ENCODE assay signal across 21 cellular contexts in the genomic region with DNA sequence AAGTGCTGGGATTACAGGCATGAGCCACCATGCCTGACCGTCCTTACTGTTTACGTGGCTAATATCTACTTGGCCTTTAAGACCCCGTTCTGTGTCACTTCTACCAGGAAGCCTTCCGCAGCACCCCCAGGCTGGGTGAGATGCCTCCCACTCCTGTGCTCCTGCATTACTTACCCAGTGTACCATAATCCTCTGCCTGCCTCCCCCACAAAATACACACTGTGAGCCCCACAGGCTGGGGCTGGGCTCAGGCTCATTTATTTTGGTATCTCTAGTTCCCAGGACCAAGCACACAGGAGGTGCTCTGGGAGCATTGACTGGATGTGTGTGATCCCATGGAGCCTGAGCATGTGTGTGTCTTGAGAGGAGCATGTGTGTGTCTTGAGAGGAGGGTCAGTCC. TPM values are rescaled to one million over a fixed set of nuclear protein-coding genes. Genes with fewer than 3 reads are reported as not detected.
DNase-seq lines count a peak whose midpoint lies in the region; ATAC-seq and TF ChIP-seq lines count a peak whose summit lies in the region.
"Had no signal": no experiment of that assay in that cellular context is flagged by ENCODE, and none has a peak within 500 bp of the region (broad histone marks: within the 10 kb centered on the region; RNA-seq: fewer than 3 reads in every experiment).

No MANE protein-coding gene starts in this region.

- H3K4me3 Mint-ChIP-seq in activated B cell treated with CpG ODN at 0.5 μM for 24 hours (no peak overlapping the region), neural crest cell (no peak overlapping the region)
- H3K4me3 Mint-ChIP-seq in activated T-helper 2 cell treated with anti-CD3 and anti-CD28 coated beads, Interferon-gamma antibody, Interleukin-2, Interleukin-4, amounts not matched to agents 10 μg/mL and 5 μg/mL and 100 μg/mL, durations not matched to agents 14 hours and 24 hours and 36 hours (ENCODE audit: low read depth) = no peak overlapping the region
- H3K4me3 Mint-ChIP-seq: CD8-positive, alpha-beta T cell; IgD-negative memory B cell had no signal

- H3K4me1 Mint-ChIP-seq in activated B cell treated with CpG ODN at 0.5 μM for 24 hours (no peaks in the 10 kb centered on the region), neural crest cell (peaks cover 22% of the 10 kb centered on the region)
- peaks cover 2% of the 10 kb centered on the region for H3K4me1 Mint-ChIP-seq in activated T-helper 2 cell treated with anti-CD3 and anti-CD28 coated beads, Interferon-gamma antibody, Interleukin-2, Interleukin-4, amounts not matched to agents 10 μg/mL and 5 μg/mL and 100 μg/mL, durations not matched to agents 14 hours and 24 hours and 36 hours (ENCODE audit: low read depth)
- H3K4me1 Mint-ChIP-seq: IgD-negative memory B cell had no signal

- H3K27me3 Mint-ChIP-seq in activated B cell treated with CpG ODN at 0.5 μM for 24 hours (peaks cover 64% of the 10 kb centered on the region), neural crest cell (ENCODE audit: low read depth) (no peaks in the 10 kb centered on the region)
- no peaks in the 10 kb centered on the region for H3K27me3 Mint-ChIP-seq in activated T-helper 2 cell treated with anti-CD3 and anti-CD28 coated beads, Interferon-gamma antibody, Interleukin-2, Interleukin-4, amounts not matched to agents 10 μg/mL and 5 μg/mL and 100 μg/mL, durations not matched to agents 14 hours and 24 hours and 36 hours (ENCODE audit: low read depth)

- no peak overlapping the region for H3K4me3 ChIP-seq in cardiac muscle cell
- no peak overlapping the region for H3K4me3 ChIP-seq in right cardiac atrium (ENCODE audit: low read length)
- H3K4me3 ChIP-seq: Peyer's patch had no signal

- intact Hi-C loops in cardiac septum (cut with DNase I) = loop anchor here (5.0 kb wide), 1 partner anchor 39 kb away; no protein-coding TSS in a partner anchor
- intact Hi-C loops in activated B cell treated with CpG ODN at 0.5 μM for 24 hours (cut with micrococcal nuclease) = no loop called here
- intact Hi-C loops in right cardiac atrium (cut with DNase I) = no loop called here
- intact Hi-C loops in activated T-helper 2 cell treated with anti-CD3 and anti-CD28 coated beads, Interferon-gamma antibody, Interleukin-2, Interleukin-4, amounts not matched to agents 10 μg/mL and 5 μg/mL and 100 μg/mL, durations not matched to agents 14 hours and 24 hours and 36 hours (cut with micrococcal nuclease) = no loop called here

- peaks cover 29% of the 10 kb centered on the region for H3K4me1 ChIP-seq in cardiac muscle cell (ENCODE audit: low read depth)
- peaks cover 37% of the 10 kb centered on the region for H3K4me1 ChIP-seq in right cardiac atrium (ENCODE audit: control insufficient read depth, insufficient read depth, low read length)
- H3K4me1 ChIP-seq: Peyer's patch had no signal

- H3K27ac ChIP-seq in cardiac muscle cell = peak overlapping the region; percentile 15
- H3K27ac ChIP-seq in right cardiac atrium (ENCODE audit: low read length) = peak overlapping the region; percentile 45
- H3K27ac ChIP-seq: Peyer's patch had no signal

- CTCF ChIA-PET in activated B cell treated with CpG ODN at 0.5 μM for 24 hours (lab: Charles Lee) = no interaction called here

- H3K27me3 ChIP-seq in cardiac muscle cell = no peaks in the 10 kb centered on the region
- H3K27me3 ChIP-seq in right cardiac atrium (ENCODE audit: control insufficient read depth, insufficient read depth) = no peaks in the 10 kb centered on the region
- H3K27me3 ChIP-seq: Peyer's patch had no signal

- TF ChIP-seq CTCF in cardiac muscle cell (IDR thresholded peaks at IDR 0.05; ENCODE audit: low read depth, low read length) (no peak), activated B cell treated with CpG ODN at 0.5 μM for 24 hours (IDR thresholded peaks at IDR 0.05) (no peak), neural crest cell (conservative IDR thresholded peaks at IDR 0.05) (no peak)

- H3K27ac Mint-ChIP-seq in activated B cell treated with CpG ODN at 0.5 μM for 24 hours (peak overlapping the region; percentile 6), neural crest cell (ENCODE audit: unreplicated experiment) (peak overlapping the region; percentile 62)
- no peak overlapping the region for H3K27ac Mint-ChIP-seq in activated T-helper 2 cell treated with anti-CD3 and anti-CD28 coated beads, Interferon-gamma antibody, Interleukin-2, Interleukin-4, amounts not matched to agents 10 μg/mL and 5 μg/mL and 100 μg/mL, durations not matched to agents 14 hours and 24 hours and 36 hours
- H3K27ac Mint-ChIP-seq: CD8-positive, alpha-beta T cell had no signal

- no peak for ATAC-seq in activated B cell treated with CpG ODN at 0.5 μM for 24 hours (ENCODE audit: low read depth)
- ATAC-seq in right cardiac atrium = no peak
- ATAC-seq: CD8-positive, alpha-beta T cell had no signal

- H3K9me3 ChIP-seq in cardiac muscle cell (ENCODE audit: low read depth) (no peaks in the 10 kb centered on the region), right cardiac atrium (ENCODE audit: control insufficient read depth, low read length) (no peaks in the 10 kb centered on the region)
- H3K9me3 ChIP-seq: Peyer's patch had no signal

- DNase-seq in cardiac muscle cell (ENCODE audit: low read depth in 1 of 2, low spot score in 1 of 2) (no peak), cardiac septum (ENCODE audit: low spot score) (no peak), activated B cell treated with CpG ODN at 0.5 μM for 24 hours (no peak), right cardiac atrium (no peak), neural crest cell (ENCODE audit: low read depth, low spot score) (no peak), epidermal melanocyte (ENCODE audit: insufficient read length, low spot score) (no peak), HuH-7 (ENCODE audit: low spot score) (no peak)
- no peak for DNase-seq in activated T-helper 2 cell treated with anti-CD3 and anti-CD28 coated beads, Interferon-gamma antibody, Interleukin-2, Interleukin-4, amounts not matched to agents 10 μg/mL and 5 μg/mL and 100 μg/mL, durations not matched to agents 14 hours and 24 hours and 36 hours (ENCODE audit: low spot score)
- DNase-seq: AML-193; CD8-positive, alpha-beta T cell; MV-4-11; NCI-H1105 treated with DMSO at 0.1 percent for 48 hours; NCI-H2029 treated with DMSO at 0.1 percent for 48 hours; NCI-H345; NCI-H526 had no signal

- POLR2A ChIA-PET in activated B cell treated with CpG ODN at 0.5 μM for 24 hours (lab: Charles Lee) = no interaction called here

- no peaks in the 10 kb centered on the region for H3K36me3 ChIP-seq in cardiac muscle cell
- H3K36me3 ChIP-seq: Peyer's patch had no signal

- H3K9me3 Mint-ChIP-seq in activated B cell treated with CpG ODN at 0.5 μM for 24 hours (no peaks in the 10 kb centered on the region), neural crest cell (no peaks in the 10 kb centered on the region)
- H3K9me3 Mint-ChIP-seq in activated T-helper 2 cell treated with anti-CD3 and anti-CD28 coated beads, Interferon-gamma antibody, Interleukin-2, Interleukin-4, amounts not matched to agents 10 μg/mL and 5 μg/mL and 100 μg/mL, durations not matched to agents 14 hours and 24 hours and 36 hours = no peaks in the 10 kb centered on the region
- H3K9me3 Mint-ChIP-seq: CD8-positive, alpha-beta T cell had no signal

- H3K36me3 Mint-ChIP-seq in activated B cell treated with CpG ODN at 0.5 μM for 24 hours (ENCODE audit: low read depth) (no peaks in the 10 kb centered on the region), neural crest cell (ENCODE audit: low read depth) (no peaks in the 10 kb centered on the region)
- no peaks in the 10 kb centered on the region for H3K36me3 Mint-ChIP-seq in activated T-helper 2 cell treated with anti-CD3 and anti-CD28 coated beads, Interferon-gamma antibody, Interleukin-2, Interleukin-4, amounts not matched to agents 10 μg/mL and 5 μg/mL and 100 μg/mL, durations not matched to agents 14 hours and 24 hours and 36 hours (ENCODE audit: low read depth)
- H3K36me3 Mint-ChIP-seq: CD8-positive, alpha-beta T cell had no signal

- WGBS in right cardiac atrium = 94% methylated on average over 4 of the region's 4 CpGs

RNA-seq across cellular contexts. Expression of gene MRAS, which starts 14.9 kb away (rescaled TPM):
- 68.6 and 92.6 TPM in 2 replicates for total RNA-seq in cardiac muscle cell
- polyA plus RNA-seq in cardiac muscle cell = 66.5 and 105 TPM in 2 replicates
- 327 TPM for total RNA-seq in cardiac septum
- total RNA-seq in activated B cell treated with CpG ODN at 0.5 μM for 24 hours = 0.07 TPM in 1 of 2 replicates, not detected in the other
- 100 to 1,000 TPM; 244 to 374 (median 303) TPM for total RNA-seq in right cardiac atrium
- 184 TPM for polyA plus RNA-seq in right cardiac atrium
- total RNA-seq in neural crest cell = 24.7 and 27.0 TPM in 2 replicates
- not detected in 2 replicates for total RNA-seq in activated T-helper 2 cell treated with anti-CD3 and anti-CD28 coated beads, Interferon-gamma antibody, Interleukin-2, Interleukin-4, amounts not matched to agents 10 μg/mL and 5 μg/mL and 100 μg/mL, durations not matched to agents 14 hours and 24 hours and 36 hours
- total RNA-seq: CD8-positive, alpha-beta T cell; OCI-LY7 had no signal
- polyA plus RNA-seq: IgD-negative memory B cell had no signal

RNA-seq across cellular contexts. Expression of gene NME9, which starts 33.7 kb away (rescaled TPM):
- 4.8 and 5.1 TPM in 2 replicates for total RNA-seq in cardiac muscle cell
- 2.9 and 4.9 TPM in 2 replicates for polyA plus RNA-seq in cardiac muscle cell
- not detected for total RNA-seq in cardiac septum
- not detected in 2 replicates for total RNA-seq in activated B cell treated with CpG ODN at 0.5 μM for 24 hours
- total RNA-seq in right cardiac atrium = under 1 TPM in 2 of 4 donors, not detected in 2; 0.17 to 0.35 TPM
- 0.09 TPM for polyA plus RNA-seq in right cardiac atrium
- 0.79 TPM in 1 of 2 replicates, not detected in the other for total RNA-seq in neural crest cell
- total RNA-seq in activated T-helper 2 cell treated with anti-CD3 and anti-CD28 coated beads, Interferon-gamma antibody, Interleukin-2, Interleukin-4, amounts not matched to agents 10 μg/mL and 5 μg/mL and 100 μg/mL, durations not matched to agents 14 hours and 24 hours and 36 hours = 0.30 TPM in 1 of 2 replicates, not detected in the other
- total RNA-seq: A172, G401, H4, OCI-LY7, Peyer's patch had no signal

Comparison
In these comparisons a context has a peak if more than half of its experiments do, and no peak if none do; other contexts are left out.
1. RNA of gene MRAS, which starts 14.9 kb away (total RNA-seq): 327 TPM in cardiac septum (single experiment), 244 to 374 TPM in right cardiac atrium, 68.6 to 92.6 TPM in cardiac muscle cell and 24.7 to 27.0 TPM in neural crest cell; 0.07 TPM in activated B cell treated with CpG ODN at 0.5 μM for 24 hours and not detected in activated T-helper 2 cell treated with anti-CD3 and anti-CD28 coated beads, Interferon-gamma antibody, Interleukin-2, Interleukin-4, amounts not matched to agents 10 μg/mL and 5 μg/mL and 100 μg/mL, durations not matched to agents 14 hours and 24 hours and 36 hours; every median in the first group is over 10 times any median in the second.